ENCODE assay signal across 15 cellular contexts in genomic region chr11:71247551-71248250, GRCh38. TPM values are rescaled to one million over a fixed set of nuclear protein-coding genes. Genes with fewer than 3 reads are reported as not detected.
DNase-seq lines count a peak whose midpoint lies in the region; ATAC-seq lines count a peak whose summit lies in the region.
"Had no signal": no experiment of that assay in that cellular context is flagged by ENCODE, and none has a peak within 500 bp of the region (broad histone marks: within the 10 kb centered on the region; RNA-seq: fewer than 3 reads in every experiment).

No MANE protein-coding gene starts in this region.

- peaks cover 64% of the 10 kb centered on the region for H3K4me1 ChIP-seq in HUES64 (ENCODE audit: insufficient read depth, low read length)
- H3K4me1 ChIP-seq: pancreas had no signal

- peak; percentile 8 for DNase-seq in AG20443 (ENCODE audit: low spot score)
- peak; percentile 37 for DNase-seq in fibroblast of gingiva (ENCODE audit: low read depth)
- DNase-seq in medulla oblongata (ENCODE audit: extremely low spot score) = peak; percentile 29
- no peak for DNase-seq in dermis blood vessel endothelial cell
- no peak for DNase-seq in EL
- DNase-seq: activated naive CD8-positive, alpha-beta T cell treated with anti-CD3 and anti-CD28 coated beads for 36 hours; central memory CD4-positive, alpha-beta T cell; mucosa of descending colon; MV-4-11; PC-9; SW 1271 had no signal

- ATAC-seq in GM18907 (IDR thresholded peaks at IDR 0.05; ENCODE audit: unreplicated experiment) (no peak), GM18511 (IDR thresholded peaks at IDR 0.05; ENCODE audit: unreplicated experiment) (no peak)
- ATAC-seq: mucosa of descending colon, pancreas had no signal

- H3K4me3 ChIP-seq in HUES64 (ENCODE audit: low read length) = peak overlapping the region; percentile 46
- H3K4me3 ChIP-seq: mucosa of descending colon, pancreas, PC-9 had no signal

- H3K36me3 ChIP-seq in HUES64 (ENCODE audit: insufficient read depth, low read length) = no peaks in the 10 kb centered on the region
- H3K36me3 ChIP-seq: pancreas had no signal

- H3K9ac ChIP-seq in HUES64 (ENCODE audit: low read depth, low read length) = peak overlapping the region; percentile 65; the same call in 1 of the 2 replicates

- peak overlapping the region; percentile 99 for H3K27ac ChIP-seq in HUES64 (ENCODE audit: low read depth, low read length)
- H3K27ac ChIP-seq: PC-9 had no signal

- 38% methylated on average over 16 of the region's 16 CpGs for WGBS in HUES64

- H3K27me3 ChIP-seq in HUES64 (ENCODE audit: insufficient read depth, low read length) = peaks cover 23% of the 10 kb centered on the region
- H3K27me3 ChIP-seq: pancreas had no signal

- no peaks in the 10 kb centered on the region for H3K9me3 ChIP-seq in HUES64 (ENCODE audit: insufficient read depth, low read depth, low read length)
- H3K9me3 ChIP-seq: mucosa of descending colon, pancreas had no signal

RNA-seq across cellular contexts. Expression of gene SHANK2, which starts 4.7 kb away (rescaled TPM):
- polyA plus RNA-seq in HUES64 (2013, experiment 1 of 2) = 11.5 TPM
- polyA plus RNA-seq in HUES64 (2013, experiment 2 of 2) = 15.2 TPM
- total RNA-seq in dermis blood vessel endothelial cell = 0.37 and 0.68 TPM in 2 replicates
- total RNA-seq: activated naive CD8-positive, alpha-beta T cell treated with anti-CD3 and anti-CD28 coated beads for 36 hours had no signal

Comparison
In these comparisons a context has a peak if more than half of its experiments do, and no peak if none do; other contexts are left out.
1. DNase-seq: peak in AG20443 (single experiment), fibroblast of gingiva (single experiment) and medulla oblongata (single experiment); none in dermis blood vessel endothelial cell (single experiment) and EL (single experiment).